In the genomic region with DNA sequence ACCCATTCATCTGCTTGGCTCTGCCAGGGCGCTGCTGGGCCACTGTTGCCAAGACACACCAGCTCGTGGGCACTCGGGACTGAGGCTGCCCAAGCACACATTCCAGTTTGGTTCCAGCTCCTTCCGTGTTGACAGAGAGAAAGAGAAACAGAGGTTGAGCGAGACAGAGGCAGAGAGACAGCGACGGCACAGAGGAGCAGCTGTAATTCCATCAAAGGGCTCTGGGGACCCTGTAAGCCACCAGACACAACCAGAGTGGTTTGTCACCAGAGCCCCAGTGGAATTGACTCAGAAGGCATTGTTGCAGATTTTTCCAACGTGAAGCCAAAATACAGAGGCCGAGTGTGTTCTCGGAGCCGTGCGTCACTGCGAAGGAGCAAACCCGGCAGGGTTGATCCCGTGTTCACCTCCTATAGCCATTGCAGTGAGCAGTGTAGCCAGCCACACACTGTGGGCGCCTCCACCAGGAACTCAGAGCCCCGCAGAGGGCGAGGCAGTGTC, we compare ENCODE assay signal across 9 cellular contexts. TPM values are rescaled to one million over a fixed set of nuclear protein-coding genes. Genes with fewer than 3 reads are reported as not detected.
A peak's percentile ranks its signal among the peaks of the same experiment; 100 is the strongest.
DNase-seq lines count a peak whose midpoint lies in the region; ATAC-seq, FAIRE-seq and TF ChIP-seq lines count a peak whose summit lies in the region.
"Had no signal": no experiment of that assay in that cellular context is flagged by ENCODE, and none has a peak within 500 bp of the region (broad histone marks: within the 10 kb centered on the region; RNA-seq: fewer than 3 reads in every experiment).

No MANE protein-coding gene starts in this region.

- no peak overlapping the region for H3K14ac ChIP-seq in trophoblast cell (ENCODE audit: low read length)

- POLR2A ChIA-PET in K562 (lab: Yijun Ruan, JAX) = interaction anchor here (0.6 to 1.4 kb wide), 4 partner anchors 10 to 49 kb away, joined by 3 to 4 read pairs (median 3); partner anchors contain the start of gene RSRP1

- H2BK5ac ChIP-seq in trophoblast cell (ENCODE audit: low read depth, low read length, poor library complexity) = no peak overlapping the region

- no peak overlapping the region for H3K23ac ChIP-seq in trophoblast cell (ENCODE audit: low read length)

- in situ Hi-C loops in K562 (cut with MboI) = no loop called here

- no peak for TF ChIP-seq EP300 in K562 (IDR thresholded peaks at IDR 0.05; ENCODE audit: low read length)

- H3K9me2 ChIP-seq in Karpas-422 (replicated peaks; ENCODE audit: insufficient read depth, low read length) = no peaks in the 10 kb centered on the region

- CTCF ChIA-PET in K562 (lab: Yijun Ruan, JAX; ENCODE audit: low intra/inter-chr PET ratio) = no interaction called here

- peak; percentile 71 for FAIRE-seq in K562 (lab: Jason Lieb, UNC)
- FAIRE-seq: G401.6 had no signal

- peak; percentile 42 for DNase-seq in AG10803 (ENCODE audit: low read depth)
- peak; percentile 83 for DNase-seq in Karpas-422
- DNase-seq in K562 (ENCODE audit: extremely low read depth in 1 of 4, low spot score in 3 of 4) = peak in 3 of 4 experiments; percentile 23 to 40 (median 39)
- no peak for DNase-seq in trophoblast cell
- no peak for DNase-seq in iPS-NIHi11 (ENCODE audit: low spot score)
- DNase-seq in NOMO-1 (lab: John Stamatoyannopoulos, UW; ENCODE audit: unreplicated experiment in 2 of 2) = no peak

- 13% methylated on average over 18 of the region's 18 CpGs for WGBS in K562 (ENCODE audit: insufficient coverage, low coverage, missing lambda C conversion rate)
- no CpG with 5 or more reads among the region's 18 CpGs for WGBS in trophoblast cell (ENCODE audit: extremely low coverage, insufficient coverage, insufficient read length)

- H2AK5ac ChIP-seq in trophoblast cell (ENCODE audit: low read length) = no peak overlapping the region

- H2BK12ac ChIP-seq in trophoblast cell (ENCODE audit: low read length) = no peak overlapping the region

- peak overlapping the region; percentile 57 for H3K9ac ChIP-seq in Karpas-422 (ENCODE audit: low read length)
- peak overlapping the region in 1 of 2 experiments; percentile 32; a peak in 1 of 4 replicates for H3K9ac ChIP-seq in K562 (ENCODE audit: insufficient read depth in 1 of 2, low read depth in 2 of 2, low read length in 2 of 2)
- peak overlapping the region; percentile 60 for H3K9ac ChIP-seq in mucosa of stomach (ENCODE audit: low read length)
- H3K9ac ChIP-seq in trophoblast cell (ENCODE audit: low read length) = no peak overlapping the region

- H3K18ac ChIP-seq in trophoblast cell (ENCODE audit: low read length) = no peak overlapping the region

- H2BK120ac ChIP-seq in trophoblast cell (ENCODE audit: insufficient read depth, low read length, poor library complexity) = no peak overlapping the region

- TF ChIP-seq RAD21 in K562 (CRISPR knock-in tag; conservative IDR thresholded peaks at IDR 0.05 in 1 of 2, IDR thresholded peaks at IDR 0.05 in 1 of 2) = no peak

- no peaks in the 10 kb centered on the region for H3K27me3 ChIP-seq in Karpas-422 (ENCODE audit: low read length)
- peaks cover 43 to 84% of the 10 kb centered on the region in 2 experiments; a peak in 4 of 5 replicates for H3K27me3 ChIP-seq in K562 (ENCODE audit: control insufficient read depth in 2 of 2, insufficient read depth in 2 of 2, low read length in 2 of 2)
- H3K27me3 ChIP-seq in mucosa of stomach (ENCODE audit: control insufficient read depth, insufficient read depth, low read length) = no peaks in the 10 kb centered on the region
- H3K27me3 ChIP-seq in trophoblast cell (ENCODE audit: insufficient read depth, low read length) = no peaks in the 10 kb centered on the region

- H3K4me3 ChIP-seq in AG10803 (ENCODE audit: low read length) (peak overlapping the region; percentile 46), Karpas-422 (ENCODE audit: low read length) (peak overlapping the region; percentile 31), K562 (no peak overlapping the region), mucosa of stomach (ENCODE audit: low read length) (no peak overlapping the region), trophoblast cell (ENCODE audit: low read depth, low read length) (no peak overlapping the region)

- no peaks in the 10 kb centered on the region for H3K79me1 ChIP-seq in trophoblast cell (ENCODE audit: low read length)

- H4K20me1 ChIP-seq in Karpas-422 (ENCODE audit: insufficient read depth, low read depth, low read length) = no peaks in the 10 kb centered on the region
- H4K20me1 ChIP-seq in K562 (replicated peaks; ENCODE audit: control insufficient read depth, insufficient read depth, low read length) = no peaks in the 10 kb centered on the region; the same call in none of the 2 replicates

- H3K4ac ChIP-seq in trophoblast cell (ENCODE audit: low read depth, low read length) = no peak overlapping the region

- H2AFZ ChIP-seq in Karpas-422 (ENCODE audit: low read length) = peak overlapping the region; percentile 2; the same call in 1 of the 2 replicates
- H2AFZ ChIP-seq in K562 (ENCODE audit: low read depth, low read length) = no peak overlapping the region; the same call in 1 of the 2 replicates
- no peak overlapping the region for H2AFZ ChIP-seq in trophoblast cell (ENCODE audit: insufficient read depth, low read length, poor library complexity)

- no peaks in the 10 kb centered on the region for H3K9me3 ChIP-seq in Karpas-422 (ENCODE audit: low read length)
- no peaks in the 10 kb centered on the region for H3K9me3 ChIP-seq in K562 (replicated peaks; ENCODE audit: control insufficient read depth, insufficient read depth, low read depth, low read length)
- no peaks in the 10 kb centered on the region for H3K9me3 ChIP-seq in mucosa of stomach (ENCODE audit: control insufficient read depth, low read length)
- peaks cover 2% of the 10 kb centered on the region for H3K9me3 ChIP-seq in trophoblast cell (ENCODE audit: insufficient read depth, low read depth, low read length)

- H3K9me1 ChIP-seq in K562 (ENCODE audit: control insufficient read depth, insufficient read depth, low read length) = no peaks in the 10 kb centered on the region

- H4K12ac ChIP-seq in trophoblast cell (ENCODE audit: low read depth, low read length) = no peak overlapping the region

- ATAC-seq in K562 (peak; percentile 80), GM18858 (IDR thresholded peaks at IDR 0.05; ENCODE audit: unreplicated experiment) (no peak)

- H3K27ac ChIP-seq in Karpas-422 (ENCODE audit: low read length) (no peak overlapping the region), K562 (ENCODE audit: extremely low read depth, low read depth, low read length) (no peak overlapping the region), trophoblast cell (ENCODE audit: low read depth, low read length) (no peak overlapping the region)

- no peak for TF ChIP-seq POLR2A in K562 (conservative IDR thresholded peaks at IDR 0.05)

- H3K4me2 ChIP-seq in Karpas-422 (ENCODE audit: low read depth, low read length, poor library complexity, severe bottlenecking) = peak overlapping the region; percentile 76
- no peak overlapping the region for H3K4me2 ChIP-seq in K562 (ENCODE audit: insufficient read depth, low read length)
- H3K4me2 ChIP-seq in trophoblast cell (ENCODE audit: low read length) = no peak overlapping the region

- intact Hi-C loops in K562 (cut with micrococcal nuclease) = no loop called here

- peak; percentile 22 for TF ChIP-seq CTCF in AG10803 (conservative IDR thresholded peaks at IDR 0.05; ENCODE audit: low read length)
- TF ChIP-seq CTCF in K562 (IDR thresholded peaks at IDR 0.05 in 2 of 3, conservative IDR thresholded peaks at IDR 0.05 in 1 of 3; ENCODE audit: insufficient read depth in 2 of 3, low read depth in 1 of 3, low read length in 3 of 3) = peak in 2 of 3 experiments; percentile 32 to 39; a peak in 1 of 6 replicates

- H3K79me2 ChIP-seq in Karpas-422 (ENCODE audit: low read length) (no peaks in the 10 kb centered on the region), K562 (ENCODE audit: control insufficient read depth, insufficient read depth, low read length) (no peaks in the 10 kb centered on the region), trophoblast cell (ENCODE audit: control insufficient read depth, insufficient read depth, low read length, poor library complexity) (no peaks in the 10 kb centered on the region)

- H3K36me3 ChIP-seq in Karpas-422 (ENCODE audit: insufficient read depth, low read length) = no peaks in the 10 kb centered on the region
- no peaks in the 10 kb centered on the region for H3K36me3 ChIP-seq in K562 (ENCODE audit: control insufficient read depth, insufficient read depth, low read length)
- H3K36me3 ChIP-seq in mucosa of stomach (ENCODE audit: control insufficient read depth, insufficient read depth, low read length) = no peaks in the 10 kb centered on the region
- H3K36me3 ChIP-seq in trophoblast cell (ENCODE audit: control insufficient read depth in 1 of 2, insufficient read depth in 2 of 2, low read length in 2 of 2) = no peaks in the 10 kb centered on the region

- H4K91ac ChIP-seq in trophoblast cell (ENCODE audit: low read depth, low read length) = no peak overlapping the region

- H4K8ac ChIP-seq in trophoblast cell (ENCODE audit: low read depth, low read length) = no peak overlapping the region

- no TSS peak for BruUV-seq in K562 (replicated peaks; lab: Mats Ljungman, UMichigan)

- peaks cover 26% of the 10 kb centered on the region for H3K4me1 ChIP-seq in Karpas-422 (ENCODE audit: low read length)
- peaks cover 0 to 11% of the 10 kb centered on the region in 2 experiments; a peak in 1 of 5 replicates for H3K4me1 ChIP-seq in K562 (replicated peaks in 1 of 2; ENCODE audit: control insufficient read depth in 2 of 2, insufficient read depth in 2 of 2, low read length in 2 of 2)
- H3K4me1 ChIP-seq in mucosa of stomach (ENCODE audit: control insufficient read depth, insufficient read depth, low read length) = peaks cover 40% of the 10 kb centered on the region
- no peaks in the 10 kb centered on the region for H3K4me1 ChIP-seq in trophoblast cell (ENCODE audit: control insufficient read depth in 1 of 2, insufficient read depth in 2 of 2, low read length in 2 of 2)

RNA-seq across cellular contexts. Expression of gene SYF2, which starts 33.5 kb away (rescaled TPM):
- total RNA-seq in Karpas-422 (2014; rRNA removed; shearing (Covaris generic); ENCODE audit: low replicate concordance) = 57.4 and 62.6 TPM in 2 replicates
- 15.7 and 26.6 TPM in 2 replicates for total RNA-seq in K562 (2011; cell fraction: chromatin; rRNA removed; ENCODE audit: low replicate concordance)
- 12.9 and 16.7 TPM in 2 replicates for total RNA-seq in K562 (2011; cell fraction: nucleolus; rRNA removed)
- total RNA-seq in K562 (2011; cell fraction: nucleoplasm; rRNA removed) = 22.2 and 24.0 TPM in 2 replicates
- total RNA-seq in K562 (2014; rRNA removed) = 38.2 and 43.2 TPM in 2 replicates
- 59.3 and 80.6 TPM in 2 replicates for total RNA-seq in K562 (2014; rRNA removed; fragmentation: Illumina TruSeq; extraction: Trizol)
- total RNA-seq in K562 (2015; rRNA removed; fragmentation: Illumina TruSeq; extraction: Trizol) = 51.2 and 54.6 TPM in 2 replicates
- 27.5 and 35.6 TPM in 2 replicates for total RNA-seq in K562 (2021)
- 33.7 and 36.5 TPM in 2 replicates for polyA plus RNA-seq in K562 (2011; rRNA removed)
- polyA plus RNA-seq in K562 (2011; cell fraction: cytosol; rRNA removed) = 3.4 and 12.2 TPM in 2 replicates
- polyA plus RNA-seq in K562 (2011; cell fraction: nucleus; rRNA removed) = 5.5 and 9.8 TPM in 2 replicates
- polyA plus RNA-seq in K562 (2012) = 51.2 and 71.0 TPM in 2 replicates
- polyA plus RNA-seq in K562 (2014; fragmentation: Illumina TruSeq; extraction: Trizol) = 66.5 and 80.2 TPM in 2 replicates
- 10 to 100 TPM; 20.9 to 21.9 TPM for polyA plus RNA-seq in K562 (2014; fragmentation: Nextera tagmentation; extraction: Ambion mirVana)
- 52.5 and 69.0 TPM in 2 replicates for polyA plus RNA-seq in K562 (2014; rRNA removed)
- polyA minus RNA-seq in K562 (2011; rRNA and poly(A)+ RNA removed) = 13.7 and 20.1 TPM in 2 replicates
- polyA minus RNA-seq in K562 (2011; cell fraction: cytosol; rRNA and poly(A)+ RNA removed) = 5.4 and 7.2 TPM in 2 replicates
- 6.5 and 14.8 TPM in 2 replicates for polyA minus RNA-seq in K562 (2011; cell fraction: nucleus; rRNA and poly(A)+ RNA removed)
- polyA plus RNA-seq in trophoblast cell (2013) = 62.1 and 63.3 TPM in 2 replicates

RNA-seq across cellular contexts. Expression of gene RSRP1, which starts 48.5 kb away (rescaled TPM):
- 151 and 155 TPM in 2 replicates for total RNA-seq in Karpas-422 (2014; rRNA removed; shearing (Covaris generic); ENCODE audit: low replicate concordance)
- total RNA-seq in K562 (2011; cell fraction: chromatin; rRNA removed; ENCODE audit: low replicate concordance) = 639 and 767 TPM in 2 replicates
- 540 and 629 TPM in 2 replicates for total RNA-seq in K562 (2011; cell fraction: nucleolus; rRNA removed)
- 507 and 548 TPM in 2 replicates for total RNA-seq in K562 (2011; cell fraction: nucleoplasm; rRNA removed)
- total RNA-seq in K562 (2014; rRNA removed) (130 and 138 TPM in 2 replicates), K562 (2014; rRNA removed; fragmentation: Illumina TruSeq; extraction: Trizol) (180 and 197 TPM in 2 replicates), K562 (2015; rRNA removed; fragmentation: Illumina TruSeq; extraction: Trizol) (164 and 183 TPM in 2 replicates), K562 (2021) (146 and 159 TPM in 2 replicates)
- polyA plus RNA-seq in K562 (2011; rRNA removed) (195 and 220 TPM in 2 replicates), K562 (2014; fragmentation: Illumina TruSeq; extraction: Trizol) (96.2 and 113 TPM in 2 replicates), K562 (2014; fragmentation: Nextera tagmentation; extraction: Ambion mirVana) (10 to 100 TPM; 27.2 to 35.0 TPM), K562 (2014; rRNA removed) (237 and 283 TPM in 2 replicates)
- polyA plus RNA-seq in K562 (2011; cell fraction: cytosol; rRNA removed) = 55.7 and 97.9 TPM in 2 replicates
- 585 and 591 TPM in 2 replicates for polyA plus RNA-seq in K562 (2011; cell fraction: nucleus; rRNA removed)
- polyA plus RNA-seq in K562 (2012) = 148 and 265 TPM in 2 replicates
- polyA minus RNA-seq in K562 (2011; rRNA and poly(A)+ RNA removed) = 155 and 167 TPM in 2 replicates
- 71.5 and 87.6 TPM in 2 replicates for polyA minus RNA-seq in K562 (2011; cell fraction: cytosol; rRNA and poly(A)+ RNA removed)
- polyA minus RNA-seq in K562 (2011; cell fraction: nucleus; rRNA and poly(A)+ RNA removed) = 323 and 418 TPM in 2 replicates
- 42.6 and 42.9 TPM in 2 replicates for polyA plus RNA-seq in trophoblast cell (2013)

Comparison
In these comparisons a context has a peak if more than half of its experiments do, and no peak if none do; other contexts are left out.
1. DNase-seq: peak in AG10803 (single experiment), Karpas-422 (single experiment) and K562 (3 of 4); none in trophoblast cell (0 of 2), iPS-NIHi11 (single experiment) and NOMO-1 (0 of 2).
2. H3K4me3 ChIP-seq: peak in AG10803 (single experiment) and Karpas-422 (single experiment); none in K562 (single experiment), mucosa of stomach (single experiment) and trophoblast cell (single experiment).